Comparison of ENCODE assay signal across 2 cellular contexts in the genomic region with DNA sequence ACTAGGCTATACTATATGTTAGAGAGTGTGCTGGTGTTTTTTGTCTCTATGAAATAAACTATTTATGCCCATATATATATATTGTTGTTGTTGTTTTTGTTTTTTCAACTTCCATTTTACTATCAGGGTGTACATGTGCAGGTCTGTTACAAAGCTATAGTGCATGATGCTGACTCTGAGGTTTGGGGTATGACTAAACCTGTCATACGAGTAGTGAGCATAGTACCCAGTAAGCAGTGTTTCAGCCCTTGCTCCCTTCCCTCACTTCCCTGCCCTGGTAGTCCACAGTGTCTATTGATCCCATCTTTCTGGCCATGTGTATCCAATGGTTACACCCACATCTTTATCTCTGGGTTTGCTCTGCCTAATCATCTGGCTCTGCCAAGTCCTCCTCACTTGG.
TF ChIP-seq lines count a peak whose summit lies in the region.

No MANE protein-coding gene starts in this region.

TF ChIP-seq in IMR-90, 13 proteins besides CTCF, POLR2A, EP300 and RAD21:
- TF ChIP-seq, protein P1, sequence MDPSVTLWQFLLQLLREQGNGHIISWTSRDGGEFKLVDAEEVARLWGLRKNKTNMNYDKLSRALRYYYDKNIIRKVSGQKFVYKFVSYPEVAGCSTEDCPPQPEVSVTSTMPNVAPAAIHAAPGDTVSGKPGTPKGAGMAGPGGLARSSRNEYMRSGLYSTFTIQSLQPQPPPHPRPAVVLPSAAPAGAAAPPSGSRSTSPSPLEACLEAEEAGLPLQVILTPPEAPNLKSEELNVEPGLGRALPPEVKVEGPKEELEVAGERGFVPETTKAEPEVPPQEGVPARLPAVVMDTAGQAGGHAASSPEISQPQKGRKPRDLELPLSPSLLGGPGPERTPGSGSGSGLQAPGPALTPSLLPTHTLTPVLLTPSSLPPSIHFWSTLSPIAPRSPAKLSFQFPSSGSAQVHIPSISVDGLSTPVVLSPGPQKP (IDR thresholded peaks at IDR 0.05; ENCODE audit: borderline replicate concordance, low read depth, low read length), result no peak
- TF ChIP-seq, protein P2, sequence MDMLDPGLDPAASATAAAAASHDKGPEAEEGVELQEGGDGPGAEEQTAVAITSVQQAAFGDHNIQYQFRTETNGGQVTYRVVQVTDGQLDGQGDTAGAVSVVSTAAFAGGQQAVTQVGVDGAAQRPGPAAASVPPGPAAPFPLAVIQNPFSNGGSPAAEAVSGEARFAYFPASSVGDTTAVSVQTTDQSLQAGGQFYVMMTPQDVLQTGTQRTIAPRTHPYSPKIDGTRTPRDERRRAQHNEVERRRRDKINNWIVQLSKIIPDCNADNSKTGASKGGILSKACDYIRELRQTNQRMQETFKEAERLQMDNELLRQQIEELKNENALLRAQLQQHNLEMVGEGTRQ (IDR thresholded peaks at IDR 0.05; ENCODE audit: low read depth, low read length), result no peak
- no peak for TF ChIP-seq SMC3 (IDR thresholded peaks at IDR 0.05; ENCODE audit: low read depth, low read length)

TF ChIP-seq in K562, 482 proteins besides CTCF, POLR2A, EP300 and RAD21:
- no peak for TF ChIP-seq TAL1 (IDR thresholded peaks at IDR 0.05)
- no peak for TF ChIP-seq ARNT (IDR thresholded peaks at IDR 0.05)
- TF ChIP-seq, protein P3, sequence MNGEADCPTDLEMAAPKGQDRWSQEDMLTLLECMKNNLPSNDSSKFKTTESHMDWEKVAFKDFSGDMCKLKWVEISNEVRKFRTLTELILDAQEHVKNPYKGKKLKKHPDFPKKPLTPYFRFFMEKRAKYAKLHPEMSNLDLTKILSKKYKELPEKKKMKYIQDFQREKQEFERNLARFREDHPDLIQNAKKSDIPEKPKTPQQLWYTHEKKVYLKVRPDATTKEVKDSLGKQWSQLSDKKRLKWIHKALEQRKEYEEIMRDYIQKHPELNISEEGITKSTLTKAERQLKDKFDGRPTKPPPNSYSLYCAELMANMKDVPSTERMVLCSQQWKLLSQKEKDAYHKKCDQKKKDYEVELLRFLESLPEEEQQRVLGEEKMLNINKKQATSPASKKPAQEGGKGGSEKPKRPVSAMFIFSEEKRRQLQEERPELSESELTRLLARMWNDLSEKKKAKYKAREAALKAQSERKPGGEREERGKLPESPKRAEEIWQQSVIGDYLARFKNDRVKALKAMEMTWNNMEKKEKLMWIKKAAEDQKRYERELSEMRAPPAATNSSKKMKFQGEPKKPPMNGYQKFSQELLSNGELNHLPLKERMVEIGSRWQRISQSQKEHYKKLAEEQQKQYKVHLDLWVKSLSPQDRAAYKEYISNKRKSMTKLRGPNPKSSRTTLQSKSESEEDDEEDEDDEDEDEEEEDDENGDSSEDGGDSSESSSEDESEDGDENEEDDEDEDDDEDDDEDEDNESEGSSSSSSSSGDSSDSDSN (IDR thresholded peaks at IDR 0.05; ENCODE audit: borderline replicate concordance in 1 of 2, low read depth in 2 of 2, low read length in 2 of 2), result no peak
- TF ChIP-seq, protein P4, sequence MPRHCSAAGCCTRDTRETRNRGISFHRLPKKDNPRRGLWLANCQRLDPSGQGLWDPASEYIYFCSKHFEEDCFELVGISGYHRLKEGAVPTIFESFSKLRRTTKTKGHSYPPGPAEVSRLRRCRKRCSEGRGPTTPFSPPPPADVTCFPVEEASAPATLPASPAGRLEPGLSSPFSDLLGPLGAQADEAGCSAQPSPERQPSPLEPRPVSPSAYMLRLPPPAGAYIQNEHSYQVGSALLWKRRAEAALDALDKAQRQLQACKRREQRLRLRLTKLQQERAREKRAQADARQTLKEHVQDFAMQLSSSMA (CRISPR knock-in tag; IDR thresholded peaks at IDR 0.05), result no peak
- TF ChIP-seq, protein P2 (CRISPR knock-in tag; IDR thresholded peaks at IDR 0.05), result no peak
- TF ChIP-seq NCOA6 (IDR thresholded peaks at IDR 0.05), result no peak
- TF ChIP-seq RUNX1 (IDR thresholded peaks at IDR 0.05; ENCODE audit: low read depth), result no peak
- no peak for TF ChIP-seq FOS (IDR thresholded peaks at IDR 0.05; ENCODE audit: extremely low read depth, insufficient read length)
- TF ChIP-seq NELFE (IDR thresholded peaks at IDR 0.05; ENCODE audit: insufficient read depth, insufficient read length), result no peak
- TF ChIP-seq, protein P5, sequence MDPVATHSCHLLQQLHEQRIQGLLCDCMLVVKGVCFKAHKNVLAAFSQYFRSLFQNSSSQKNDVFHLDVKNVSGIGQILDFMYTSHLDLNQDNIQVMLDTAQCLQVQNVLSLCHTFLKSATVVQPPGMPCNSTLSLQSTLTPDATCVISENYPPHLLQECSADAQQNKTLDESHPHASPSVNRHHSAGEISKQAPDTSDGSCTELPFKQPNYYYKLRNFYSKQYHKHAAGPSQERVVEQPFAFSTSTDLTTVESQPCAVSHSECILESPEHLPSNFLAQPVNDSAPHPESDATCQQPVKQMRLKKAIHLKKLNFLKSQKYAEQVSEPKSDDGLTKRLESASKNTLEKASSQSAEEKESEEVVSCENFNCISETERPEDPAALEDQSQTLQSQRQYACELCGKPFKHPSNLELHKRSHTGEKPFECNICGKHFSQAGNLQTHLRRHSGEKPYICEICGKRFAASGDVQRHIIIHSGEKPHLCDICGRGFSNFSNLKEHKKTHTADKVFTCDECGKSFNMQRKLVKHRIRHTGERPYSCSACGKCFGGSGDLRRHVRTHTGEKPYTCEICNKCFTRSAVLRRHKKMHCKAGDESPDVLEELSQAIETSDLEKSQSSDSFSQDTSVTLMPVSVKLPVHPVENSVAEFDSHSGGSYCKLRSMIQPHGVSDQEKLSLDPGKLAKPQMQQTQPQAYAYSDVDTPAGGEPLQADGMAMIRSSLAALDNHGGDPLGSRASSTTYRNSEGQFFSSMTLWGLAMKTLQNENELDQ (CRISPR knock-in tag; IDR thresholded peaks at IDR 0.05; ENCODE audit: borderline replicate concordance), result no peak
- no peak for TF ChIP-seq MTA1 (IDR thresholded peaks at IDR 0.05; ENCODE audit: borderline replicate concordance)
- TF ChIP-seq, protein P6, sequence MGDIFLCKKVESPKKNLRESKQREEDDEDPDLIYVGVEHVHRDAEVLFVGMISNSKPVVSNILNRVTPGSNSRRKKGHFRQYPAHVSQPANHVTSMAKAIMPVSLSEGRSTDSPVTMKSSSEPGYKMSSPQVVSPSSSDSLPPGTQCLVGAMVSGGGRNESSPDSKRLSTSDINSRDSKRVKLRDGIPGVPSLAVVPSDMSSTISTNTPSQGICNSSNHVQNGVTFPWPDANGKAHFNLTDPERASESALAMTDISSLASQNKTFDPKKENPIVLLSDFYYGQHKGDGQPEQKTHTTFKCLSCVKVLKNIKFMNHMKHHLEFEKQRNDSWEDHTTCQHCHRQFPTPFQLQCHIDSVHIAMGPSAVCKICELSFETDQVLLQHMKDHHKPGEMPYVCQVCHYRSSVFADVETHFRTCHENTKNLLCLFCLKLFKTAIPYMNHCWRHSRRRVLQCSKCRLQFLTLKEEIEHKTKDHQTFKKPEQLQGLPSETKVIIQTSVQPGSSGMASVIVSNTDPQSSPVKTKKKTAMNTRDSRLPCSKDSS (IDR thresholded peaks at IDR 0.05; ENCODE audit: low read depth, partially characterized antibody), result no peak
- no peak for TF ChIP-seq NCOA1 (IDR thresholded peaks at IDR 0.05; ENCODE audit: low read depth)
- TF ChIP-seq, protein P7, sequence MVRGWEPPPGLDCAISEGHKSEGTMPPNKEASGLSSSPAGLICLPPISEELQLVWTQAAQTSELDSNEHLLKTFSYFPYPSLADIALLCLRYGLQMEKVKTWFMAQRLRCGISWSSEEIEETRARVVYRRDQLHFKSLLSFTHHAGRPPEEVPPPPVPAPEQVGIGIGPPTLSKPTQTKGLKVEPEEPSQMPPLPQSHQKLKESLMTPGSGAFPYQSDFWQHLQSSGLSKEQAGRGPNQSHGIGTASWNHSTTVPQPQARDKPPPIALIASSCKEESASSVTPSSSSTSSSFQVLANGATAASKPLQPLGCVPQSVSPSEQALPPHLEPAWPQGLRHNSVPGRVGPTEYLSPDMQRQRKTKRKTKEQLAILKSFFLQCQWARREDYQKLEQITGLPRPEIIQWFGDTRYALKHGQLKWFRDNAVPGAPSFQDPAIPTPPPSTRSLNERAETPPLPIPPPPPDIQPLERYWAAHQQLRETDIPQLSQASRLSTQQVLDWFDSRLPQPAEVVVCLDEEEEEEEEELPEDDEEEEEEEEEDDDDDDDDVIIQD (CRISPR knock-in tag; IDR thresholded peaks at IDR 0.05), result no peak
- TF ChIP-seq ZNF707 (CRISPR knock-in tag; conservative IDR thresholded peaks at IDR 0.05), result no peak
- TF ChIP-seq TCF7L2 (IDR thresholded peaks at IDR 0.05; ENCODE audit: low read depth, low read length), result no peak
- no peak for TF ChIP-seq SIRT6 (IDR thresholded peaks at IDR 0.05; ENCODE audit: low read depth, low read length)
